In the genomic region with DNA sequence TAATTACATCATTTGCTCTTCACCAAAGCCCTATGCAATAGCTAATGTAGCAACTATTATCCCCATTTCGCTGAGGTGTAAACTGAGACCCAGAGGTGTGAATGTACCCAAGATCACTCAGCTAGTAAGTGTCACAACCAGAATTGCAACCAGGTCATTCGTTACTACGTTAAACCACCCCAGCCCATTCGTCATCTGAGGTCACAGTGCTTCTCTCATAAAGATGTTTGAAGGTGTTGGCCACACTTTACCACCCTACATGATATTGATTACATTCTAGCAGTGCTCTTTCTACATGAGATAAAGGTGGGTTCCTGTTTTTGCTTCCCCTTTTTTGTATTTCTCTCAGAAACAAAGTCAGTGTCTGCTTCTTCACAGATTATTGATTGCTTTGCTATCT, we compare ENCODE assay signal across 16 cellular contexts.
"Had no signal": no experiment of that assay in that cellular context is flagged by ENCODE, and none has a peak within 500 bp of the region (broad histone marks: within the 10 kb centered on the region; RNA-seq: fewer than 3 reads in every experiment).

No MANE protein-coding gene starts in this region.

- H3K4me3 Mint-ChIP-seq: activated CD4-positive, alpha-beta T cell treated with anti-CD3 and anti-CD28 coated beads for 36 hours; activated CD8-positive, alpha-beta T cell treated with anti-CD3 and anti-CD28 coated beads for 36 hours; activated naive CD8-positive, alpha-beta T cell treated with anti-CD3 and anti-CD28 coated beads, Interleukin-2, amount 10 ng/mL, durations not matched to agents 7 days and 5 days; nephron; stimulated activated naive CD8-positive, alpha-beta T cell treated with anti-CD3 and anti-CD28 coated beads, Interleukin-15, amount 100 ng/mL, for 72 hours had no signal

- H3K4me3 ChIP-seq: thoracic aorta had no signal

- ATAC-seq: activated CD4-positive, alpha-beta T cell treated with anti-CD3 and anti-CD28 coated beads for 36 hours; activated CD8-positive, alpha-beta T cell treated with anti-CD3 and anti-CD28 coated beads for 36 hours; left cardiac atrium; stimulated activated naive CD8-positive, alpha-beta T cell treated with anti-CD3 and anti-CD28 coated beads, Interleukin-15, amount 100 ng/mL, for 72 hours had no signal

- H3K36me3 Mint-ChIP-seq: activated naive CD8-positive, alpha-beta T cell treated with anti-CD3 and anti-CD28 coated beads, Interleukin-2, amount 10 ng/mL, durations not matched to agents 7 days and 5 days had no signal

- DNase-seq: activated CD4-positive, alpha-beta T cell treated with anti-CD3 and anti-CD28 coated beads for 36 hours; activated CD8-positive, alpha-beta memory T cell treated with anti-CD3 and anti-CD28 coated beads, Interleukin-2, amount 50 U/mL, for 4 hours; activated CD8-positive, alpha-beta T cell treated with anti-CD3 and anti-CD28 coated beads for 36 hours; activated naive CD8-positive, alpha-beta T cell treated with anti-CD3 and anti-CD28 coated beads, Interleukin-2, amount 10 ng/mL, durations not matched to agents 7 days and 5 days; anterior cingulate cortex; cerebellar nuclear complex; dermis blood vessel endothelial cell; erythroblast; hypothalamus; left cardiac atrium; stimulated activated CD4-positive, alpha-beta T cell treated with anti-CD3 and anti-CD28 coated beads, Interleukin-12 subunit alpha, Interleukin-12 subunit beta, amount 100 ng/mL, for 4 hours; stimulated activated naive CD8-positive, alpha-beta T cell treated with anti-CD3 and anti-CD28 coated beads, Interleukin-15, amount 100 ng/mL, for 72 hours had no signal

- H3K27ac Mint-ChIP-seq: activated CD4-positive, alpha-beta T cell treated with anti-CD3 and anti-CD28 coated beads for 36 hours; activated CD8-positive, alpha-beta T cell treated with anti-CD3 and anti-CD28 coated beads for 36 hours; activated naive CD8-positive, alpha-beta T cell treated with anti-CD3 and anti-CD28 coated beads, Interleukin-2, amount 10 ng/mL, durations not matched to agents 7 days and 5 days; nephron; stimulated activated naive CD8-positive, alpha-beta T cell treated with anti-CD3 and anti-CD28 coated beads, Interleukin-15, amount 100 ng/mL, for 72 hours had no signal

- H3K9me3 ChIP-seq: thoracic aorta had no signal

- H3K27ac ChIP-seq: thoracic aorta, VCaP had no signal

- FAIRE-seq: urothelium cell line had no signal

- H3K36me3 ChIP-seq: thoracic aorta had no signal

- H3K9me3 Mint-ChIP-seq: activated CD8-positive, alpha-beta T cell treated with anti-CD3 and anti-CD28 coated beads for 36 hours; activated naive CD8-positive, alpha-beta T cell treated with anti-CD3 and anti-CD28 coated beads, Interleukin-2, amount 10 ng/mL, durations not matched to agents 7 days and 5 days; nephron; stimulated activated naive CD8-positive, alpha-beta T cell treated with anti-CD3 and anti-CD28 coated beads, Interleukin-15, amount 100 ng/mL, for 72 hours had no signal
